Comparison of ENCODE assay signal across 9 cellular contexts in the genomic region with DNA sequence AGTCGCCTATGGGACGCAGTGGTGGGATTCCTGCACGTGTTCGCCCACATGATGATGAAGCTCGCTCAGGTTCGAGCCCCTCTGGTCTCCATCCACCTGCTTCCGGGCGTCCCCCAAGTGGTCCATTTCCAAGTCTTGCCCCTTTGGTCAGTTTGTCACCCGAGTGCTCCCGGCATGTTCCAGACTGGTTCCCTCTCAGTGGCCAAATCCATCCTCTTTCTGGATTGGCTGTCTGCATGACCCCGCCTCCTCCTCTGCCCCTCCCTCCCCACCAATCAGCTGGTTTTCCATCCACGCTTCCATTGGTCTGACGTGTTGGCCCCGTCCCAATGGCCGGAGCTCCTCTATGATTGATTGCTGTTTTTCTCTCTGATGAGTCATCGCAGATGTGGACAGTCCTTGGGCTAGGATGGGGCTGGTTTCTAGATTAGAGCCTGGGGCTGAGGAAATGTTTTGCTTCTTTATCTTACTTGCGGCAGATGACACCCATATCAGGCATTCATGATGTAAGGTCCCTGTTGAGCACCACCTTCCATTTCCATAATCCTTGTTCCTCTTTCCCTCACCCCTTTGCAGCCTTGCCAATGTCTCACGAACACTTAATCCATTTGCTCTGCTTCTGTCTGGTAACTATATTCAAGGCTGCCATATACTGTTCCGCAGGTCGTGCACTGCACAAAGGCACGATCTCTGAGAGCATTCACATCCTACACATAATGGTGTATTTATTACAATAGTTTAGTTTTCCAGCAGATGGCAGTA.
DNase-seq lines count a peak whose midpoint lies in the region; ATAC-seq and TF ChIP-seq lines count a peak whose summit lies in the region.
"Had no signal": no experiment of that assay in that cellular context is flagged by ENCODE, and none has a peak within 500 bp of the region (broad histone marks: within the 10 kb centered on the region; RNA-seq: fewer than 3 reads in every experiment).

No MANE protein-coding gene starts in this region.

- no peaks in the 10 kb centered on the region for H3K9me3 Mint-ChIP-seq in T-cell
- H3K9me3 Mint-ChIP-seq: IgD-negative memory B cell had no signal

- H3K9me3 ChIP-seq in MG63, result no peaks in the 10 kb centered on the region; the same call in 1 of the 2 replicates
- H3K9me3 ChIP-seq in transverse colon, result no peaks in the 10 kb centered on the region

- TF ChIP-seq EP300 in transverse colon (IDR thresholded peaks at IDR 0.05; ENCODE audit: low read depth), result no peak

- no peak for TF ChIP-seq POLR2A in transverse colon (IDR thresholded peaks at IDR 0.05)

- ATAC-seq in T-cell (replicated peaks in 1 of 4) (peak; percentile 79 to 92 (median 90)), GM18502 (IDR thresholded peaks at IDR 0.05; ENCODE audit: poor library complexity, unreplicated experiment) (no peak)

- no peak overlapping the region for H3K4me3 Mint-ChIP-seq in T-cell

- H3K4me1 Mint-ChIP-seq in T-cell, result peaks cover 21 to 35% (median 31%) of the 10 kb centered on the region in 3 donors

- peak; percentile 91 for DNase-seq in AG08395 (ENCODE audit: low spot score)
- peak; percentile 68 for DNase-seq in GM12864 (ENCODE audit: low read depth)
- peak; percentile 88 for DNase-seq in MG63
- DNase-seq in T-cell, result peak in 5 of 34 experiments; percentile 6 to 29 (median 26)
- peak; percentile 30 to 94 (median 84) for DNase-seq in dorsolateral prefrontal cortex
- peak; percentile 84 to 88 for DNase-seq in lung microvascular endothelial cell (ENCODE audit: low read depth in 2 of 2)
- DNase-seq in transverse colon, result peak; percentile 42

- H3K4me3 ChIP-seq in GM12864 (ENCODE audit: low read depth, low read length), result peak overlapping the region; percentile 49
- peak overlapping the region; percentile 17 for H3K4me3 ChIP-seq in MG63
- H3K4me3 ChIP-seq in dorsolateral prefrontal cortex, result peak overlapping the region in 56 of 59 donors; percentile 5 to 69 (median 45)
- peak overlapping the region in 1 of 4 donors; percentile 3 for H3K4me3 ChIP-seq in transverse colon

- intact Hi-C loops in dorsolateral prefrontal cortex (cut with DNase I), result loop anchor here (5.0 to 10.0 kb wide), 3 partner anchors 73 to 381 kb away; partner anchors contain the start of genes EIF3K (in 2 of the 2) and MAP4K1 (in 2 of the 2)
- intact Hi-C loops in transverse colon (cut with DNase I; ENCODE audit: low total_unique reads), result no loop called here

- TF ChIP-seq CTCF in GM12864 (IDR thresholded peaks at IDR 0.05; ENCODE audit: low read depth, low read length, missing control alignments) (no peak), dorsolateral prefrontal cortex (IDR thresholded peaks at IDR 0.05 in 54 of 56, conservative IDR thresholded peaks at IDR 0.05 in 2 of 56; ENCODE audit: low read depth in 1 of 56, partially characterized antibody in 56 of 56) (peak in 42 of 56 donors; percentile 52 to 79 (median 70)), transverse colon (IDR thresholded peaks at IDR 0.05) (peak in 4 of 5 experiments; percentile 48 to 58 (median 52))

- in situ Hi-C loops in transverse colon (cut with MboI; ENCODE audit: low pct_ligation_motif_present in 1 of 4, low pct_unique_long_range_greater_than_20kb in 1 of 4, low sequenced_read_pairs in 3 of 4), result loop anchor here in 2 of 4 donors (10.0 to 25.0 kb wide), 3 partner anchors 71 to 393 kb away; partner anchors contain the start of genes EIF3K (in 1 of the 2), MAP4K1 (in 1 of the 2), MRPS12 (in 1 of the 2) and SARS2 (in 1 of the 2)

- peak overlapping the region in 58 of 59 donors; percentile 19 to 94 (median 82) for H3K27ac ChIP-seq in dorsolateral prefrontal cortex
- H3K27ac ChIP-seq in transverse colon, result peak overlapping the region in 1 of 4 donors; percentile 42

- POLR2A ChIA-PET in T-cell (lab: Charles Lee), result interaction anchor here in 1 of 2 donors (0.6 kb wide), 2 partner anchors 90 to 376 kb away, joined by 3 to 4 read pairs; no protein-coding TSS in a partner anchor

- H3K36me3 ChIP-seq in MG63 (no peaks in the 10 kb centered on the region), transverse colon (no peaks in the 10 kb centered on the region)

- H3K4me1 ChIP-seq in transverse colon, result peaks cover 0 to 9% (median 1%) of the 10 kb centered on the region in 4 donors

- H3K27me3 Mint-ChIP-seq in T-cell, result no peaks in the 10 kb centered on the region
- H3K27me3 Mint-ChIP-seq: IgD-negative memory B cell had no signal

- 33 to 60% methylated on average over 3 to 21 of the region's 21 CpGs for WGBS in transverse colon (ENCODE audit: low coverage in 1 of 2), 2 donors

- CTCF ChIA-PET in T-cell (lab: Charles Lee), result interaction anchor here (0.5 to 1.5 kb wide), 4 partner anchors 91 to 872 kb away, joined by 3 to 7 read pairs (median 4); no protein-coding TSS in a partner anchor

- no peaks in the 10 kb centered on the region for H3K36me3 Mint-ChIP-seq in T-cell
- H3K36me3 Mint-ChIP-seq: IgD-negative memory B cell had no signal

- H3K27ac Mint-ChIP-seq in T-cell, result peak overlapping the region in 1 of 2 donors; percentile 47

- H3K27me3 ChIP-seq in MG63, result peaks cover 2% of the 10 kb centered on the region; the same call in 1 of the 2 replicates
- no peaks in the 10 kb centered on the region for H3K27me3 ChIP-seq in dorsolateral prefrontal cortex
- H3K27me3 ChIP-seq in transverse colon, result no peaks in the 10 kb centered on the region
